Comparison of ENCODE assay signal across 12 cellular contexts in the genomic region with DNA sequence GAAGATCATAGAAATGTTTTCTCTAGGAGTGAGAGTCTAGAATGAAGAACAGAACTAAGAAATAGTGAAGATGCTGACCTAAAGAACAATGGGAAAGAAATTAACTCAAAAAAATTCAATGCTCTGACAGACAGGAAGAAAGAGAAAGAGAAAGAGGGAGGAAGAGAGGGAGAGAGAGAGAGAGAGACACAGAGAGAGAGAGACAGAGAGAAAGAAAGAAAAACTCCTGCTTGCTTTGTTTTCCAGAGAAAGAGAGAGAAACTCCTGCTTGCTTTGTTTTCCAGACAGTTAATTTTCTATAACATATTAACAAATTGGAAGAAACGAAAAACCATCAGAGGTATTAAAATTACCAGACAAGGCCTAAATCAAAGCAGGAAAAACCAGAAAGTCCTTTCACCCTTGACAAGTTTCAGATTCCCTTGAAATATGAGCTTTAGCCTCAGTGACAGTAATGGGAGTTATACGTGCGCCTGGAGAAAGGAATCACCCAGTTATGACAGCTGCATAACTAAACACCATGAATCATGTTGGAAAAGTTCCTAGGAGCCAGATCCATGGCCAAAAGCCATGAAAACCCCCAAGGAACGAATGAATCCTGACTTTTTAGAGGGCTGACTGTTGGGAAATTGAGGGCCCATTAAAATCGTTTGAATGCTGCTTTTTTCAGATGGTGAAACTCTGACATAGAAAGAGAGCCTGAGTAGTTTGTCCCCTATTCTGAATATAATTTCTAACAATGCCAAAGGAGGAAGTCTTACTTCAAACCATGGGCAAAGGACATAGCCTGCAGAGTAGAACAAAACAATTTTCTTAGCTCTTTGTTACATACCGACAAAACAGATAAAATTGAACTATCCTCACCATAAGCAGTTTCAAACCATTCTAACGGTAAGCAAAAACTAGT.
DNase-seq lines count a peak whose midpoint lies in the region; ATAC-seq, FAIRE-seq and TF ChIP-seq lines count a peak whose summit lies in the region.
"Had no signal": no experiment of that assay in that cellular context is flagged by ENCODE, and none has a peak within 500 bp of the region (broad histone marks: within the 10 kb centered on the region; RNA-seq: fewer than 3 reads in every experiment).

No MANE protein-coding gene starts in this region.

- intact Hi-C loops in colonic mucosa (cut with DNase I) = no loop called here

- H3K4me3 ChIP-seq in colonic mucosa (no peak overlapping the region), lung (no peak overlapping the region)
- no peak overlapping the region for H3K4me3 ChIP-seq in effector memory CD4-positive, alpha-beta T cell (ENCODE audit: insufficient read depth, low read depth, low read length, poor library complexity, severe bottlenecking)

- peak; percentile 22 for DNase-seq in NCI-H748 (lab: John Stamatoyannopoulos, UW; ENCODE audit: unreplicated experiment)
- no peak for DNase-seq in NCI-H748 treated with DMSO at 0.1 percent for 48 hours (lab: John Stamatoyannopoulos, UW)
- peak; percentile 20 for DNase-seq in colonic mucosa
- no peak for DNase-seq in lung (ENCODE audit: low spot score)
- DNase-seq in urothelium cell line (ENCODE audit: low spot score) = peak; percentile 16
- DNase-seq in stimulated activated naive CD4-positive, alpha-beta T cell treated with Interleukin-2 at 50 U/mL for 16 hours (lab: John Stamatoyannopoulos, UW) = no peak
- DNase-seq in effector memory CD4-positive, alpha-beta T cell = no peak
- no peak for DNase-seq in H4 (ENCODE audit: low spot score)
- DNase-seq: activated B cell treated with CpG ODN at 0.5 μM for 24 hours, head of caudate nucleus had no signal

- FAIRE-seq in urothelium cell line (lab: Jason Lieb, UNC) = no peak

- no peaks in the 10 kb centered on the region for H3K9me3 ChIP-seq in colonic mucosa
- no peaks in the 10 kb centered on the region for H3K9me3 ChIP-seq in lung (ENCODE audit: control insufficient read depth in 2 of 2, insufficient read depth in 1 of 2, low read length in 1 of 2)
- H3K9me3 ChIP-seq in effector memory CD4-positive, alpha-beta T cell (ENCODE audit: control insufficient read depth, low read length) = no peaks in the 10 kb centered on the region
- H3K9me3 ChIP-seq: neutrophil had no signal

- no peaks in the 10 kb centered on the region for H3K27me3 ChIP-seq in colonic mucosa
- no peaks in the 10 kb centered on the region for H3K27me3 ChIP-seq in lung (ENCODE audit: control insufficient read depth, insufficient read depth)
- no peaks in the 10 kb centered on the region for H3K27me3 ChIP-seq in effector memory CD4-positive, alpha-beta T cell (replicated peaks; ENCODE audit: control insufficient read depth, insufficient read depth, low read length, poor library complexity, severe bottlenecking)
- H3K27me3 ChIP-seq: neutrophil had no signal

- H3K36me3 ChIP-seq in colonic mucosa (no peaks in the 10 kb centered on the region), lung (ENCODE audit: control insufficient read depth in 2 of 2, insufficient read depth in 2 of 2, low read length in 2 of 2) (no peaks in the 10 kb centered on the region)
- no peaks in the 10 kb centered on the region for H3K36me3 ChIP-seq in effector memory CD4-positive, alpha-beta T cell (ENCODE audit: control insufficient read depth, insufficient read depth, low read length)
- H3K36me3 ChIP-seq: neutrophil had no signal

- ATAC-seq in lung (ENCODE audit: insufficient read depth, low FRiP score) = peak; percentile 69
- ATAC-seq: activated naive CD4-positive, alpha-beta T cell treated with anti-CD3 and anti-CD28 coated beads, Interleukin-2, amount 50 U/mL, for 72 hours had no signal

- H3K27ac ChIP-seq in colonic mucosa (no peak overlapping the region), lung (ENCODE audit: low read depth in 1 of 2, low read length in 1 of 2) (no peak overlapping the region)
- no peak overlapping the region for H3K27ac ChIP-seq in effector memory CD4-positive, alpha-beta T cell (ENCODE audit: insufficient read depth, low read length, poor library complexity, severe bottlenecking)
- H3K27ac ChIP-seq: neutrophil had no signal

- no peak overlapping the region for H3K9ac ChIP-seq in colonic mucosa (ENCODE audit: low read depth in 2 of 2, low read length in 2 of 2)

- TF ChIP-seq CTCF in colonic mucosa (IDR thresholded peaks at IDR 0.05) (no peak), lung (IDR thresholded peaks at IDR 0.05; ENCODE audit: control extremely low read depth, extremely low read depth) (no peak)

- 56 to 70% methylated on average over 7 of the region's 7 CpGs for WGBS in lung, 2 donors

- H3K4me1 ChIP-seq in colonic mucosa (no peaks in the 10 kb centered on the region), lung (ENCODE audit: control insufficient read depth in 2 of 2, insufficient read depth in 2 of 2, low read length in 2 of 2) (no peaks in the 10 kb centered on the region)
- H3K4me1 ChIP-seq in effector memory CD4-positive, alpha-beta T cell (ENCODE audit: control insufficient read depth, insufficient read depth, low read length, poor library complexity, severe bottlenecking) = no peaks in the 10 kb centered on the region

Comparison
In these comparisons a context has a peak if more than half of its experiments do, and no peak if none do; other contexts are left out.
1. DNase-seq: peak in NCI-H748 (single experiment), colonic mucosa (single experiment) and urothelium cell line (single experiment); none in NCI-H748 treated with DMSO at 0.1 percent for 48 hours (single experiment), lung (single experiment), stimulated activated naive CD4-positive, alpha-beta T cell treated with Interleukin-2 at 50 U/mL for 16 hours (single experiment), effector memory CD4-positive, alpha-beta T cell (0 of 3) and H4 (single experiment).